ENCODE assay signal across 8 cellular contexts in genomic region chrX:47568656-47569295, GRCh38.
A peak's percentile ranks its signal among the peaks of the same experiment; 100 is the strongest.
DNase-seq lines count a peak whose midpoint lies in the region; TF ChIP-seq lines count a peak whose summit lies in the region.

No MANE protein-coding gene starts in this region.

- TF ChIP-seq CTCF in choroid plexus epithelial cell (conservative IDR thresholded peaks at IDR 0.05; ENCODE audit: low read depth, low read length) (peak; percentile 43), retinal pigment epithelial cell (conservative IDR thresholded peaks at IDR 0.05; ENCODE audit: low read depth, low read length) (peak; percentile 49)

- peak; percentile 60 for DNase-seq in DMS53 (lab: John Stamatoyannopoulos, UW)
- DNase-seq in DMS53 treated with DMSO at 0.1 percent for 48 hours (lab: John Stamatoyannopoulos, UW; ENCODE audit: unreplicated experiment) = no peak
- peak; percentile 41 for DNase-seq in NCI-H69 (lab: John Stamatoyannopoulos, UW)
- DNase-seq in choroid plexus epithelial cell (ENCODE audit: low read depth) = no peak
- no peak for DNase-seq in retinal pigment epithelial cell (ENCODE audit: low read depth)
- no peak for DNase-seq in GF-D8 (lab: John Stamatoyannopoulos, UW)
- no peak for DNase-seq in NCI-H524 treated with DMSO at 0.1 percent for 48 hours (lab: John Stamatoyannopoulos, UW)
- no peak for DNase-seq in NCI-H1105 treated with DMSO at 0.1 percent for 48 hours (lab: John Stamatoyannopoulos, UW)

- H3K4me3 ChIP-seq in choroid plexus epithelial cell (ENCODE audit: low read depth, low read length) (no peak overlapping the region), retinal pigment epithelial cell (ENCODE audit: low read length) (no peak overlapping the region)

Comparison
In these comparisons a context has a peak if more than half of its experiments do, and no peak if none do; other contexts are left out.
1. DNase-seq: peak in DMS53 (single experiment) and NCI-H69 (single experiment); none in DMS53 treated with DMSO at 0.1 percent for 48 hours (single experiment), choroid plexus epithelial cell (single experiment), retinal pigment epithelial cell (single experiment), GF-D8 (single experiment), NCI-H524 treated with DMSO at 0.1 percent for 48 hours (single experiment) and NCI-H1105 treated with DMSO at 0.1 percent for 48 hours (single experiment).